10 cellular contexts compared by ENCODE assay signal in genomic region chr1:116568925-116569490, GRCh38. TPM values are rescaled to one million over a fixed set of nuclear protein-coding genes. Genes with fewer than 3 reads are reported as not detected.
DNase-seq lines count a peak whose midpoint lies in the region; ATAC-seq and TF ChIP-seq lines count a peak whose summit lies in the region.
"Had no signal": no experiment of that assay in that cellular context is flagged by ENCODE, and none has a peak within 500 bp of the region (broad histone marks: within the 10 kb centered on the region; RNA-seq: fewer than 3 reads in every experiment).

No MANE protein-coding gene starts in this region.

- CTCF ChIA-PET in Calu3 (lab: Charles Lee) = interaction anchor here (0.5 to 1.2 kb wide), 3 partner anchors 54 to 520 kb away, joined by 3 read pairs; no protein-coding TSS in a partner anchor
- CTCF ChIA-PET in naive thymus-derived CD4-positive, alpha-beta T cell (lab: Charles Lee) = interaction anchor here (0.8 to 1.3 kb wide), 4 partner anchors 12 to 429 kb away, joined by 3 read pairs; no protein-coding TSS in a partner anchor

- H3K27ac ChIP-seq in naive thymus-derived CD4-positive, alpha-beta T cell (ENCODE audit: low read depth, low read length) = no peak overlapping the region

- peaks cover 10 to 30% of the 10 kb centered on the region in 2 donors for H3K4me1 ChIP-seq in naive thymus-derived CD4-positive, alpha-beta T cell (ENCODE audit: control insufficient read depth in 2 of 2, insufficient read depth in 2 of 2, low read length in 2 of 2)

- intact Hi-C loops in Calu3 (cut with micrococcal nuclease; ENCODE audit: unreplicated experiment) = loop anchor here (5.0 kb wide), 1 partner anchor 62 kb away; no protein-coding TSS in a partner anchor
- intact Hi-C loops in naive thymus-derived CD4-positive, alpha-beta T cell (cut with micrococcal nuclease) = loop anchor here in 1 of 2 donors (2.0 kb wide), 1 partner anchor 1038 kb away; the partner anchor contains the start of gene TENT5C

- TF ChIP-seq POLR2A in GM19099 (IDR thresholded peaks at IDR 0.05; ENCODE audit: extremely low read depth, insufficient read length, low read depth) = peak; percentile 26

- H3K4me3 ChIP-seq in naive thymus-derived CD4-positive, alpha-beta T cell (ENCODE audit: low read length) = no peak overlapping the region

- TF ChIP-seq CTCF in Calu3 (IDR thresholded peaks at IDR 0.05; ENCODE audit: unreplicated experiment) = no peak

- DNase-seq in Calu3 = no peak
- DNase-seq in activated naive CD4-positive, alpha-beta T cell treated with anti-CD3 and anti-CD28 coated beads, Interleukin-2, amount 50 U/mL, for 72 hours (ENCODE audit: low spot score in 2 of 2) = no peak
- DNase-seq in naive thymus-derived CD4-positive, alpha-beta T cell = no peak
- no peak for DNase-seq in NCI-H2029 (lab: John Stamatoyannopoulos, UW)
- DNase-seq in NCI-H82 treated with DMSO at 0.1 percent for 48 hours (lab: John Stamatoyannopoulos, UW; ENCODE audit: unreplicated experiment) = no peak
- no peak for DNase-seq in SIG-M5 (lab: John Stamatoyannopoulos, UW)
- DNase-seq: cerebellar nuclear complex, GDM1, NCI-H187 treated with DMSO at 0.1 percent for 48 hours had no signal

- H3K36me3 Mint-ChIP-seq in Calu3 (ENCODE audit: insufficient read depth, unreplicated experiment) = peaks cover 39% of the 10 kb centered on the region
- H3K36me3 Mint-ChIP-seq in activated naive CD4-positive, alpha-beta T cell treated with anti-CD3 and anti-CD28 coated beads, Interleukin-2, amount 50 U/mL, for 72 hours = peaks cover 8 to 19% of the 10 kb centered on the region in 2 donors
- H3K36me3 Mint-ChIP-seq in naive thymus-derived CD4-positive, alpha-beta T cell = peaks cover 0 to 40% (median 4%) of the 10 kb centered on the region in 5 donors

- H3K36me3 ChIP-seq in naive thymus-derived CD4-positive, alpha-beta T cell (ENCODE audit: control insufficient read depth in 2 of 3, insufficient read depth in 3 of 3, low read length in 3 of 3) = peaks cover 0 to 4% (median 0%) of the 10 kb centered on the region in 3 experiments

- BruUV-seq in Calu3 (replicated peaks; lab: Mats Ljungman, UMichigan) = no TSS peak

- no peaks in the 10 kb centered on the region for H3K27me3 ChIP-seq in naive thymus-derived CD4-positive, alpha-beta T cell (ENCODE audit: control insufficient read depth in 2 of 2, insufficient read depth in 2 of 2, low read length in 2 of 2)

- H3K9me3 ChIP-seq in naive thymus-derived CD4-positive, alpha-beta T cell (ENCODE audit: control insufficient read depth in 2 of 3, low read length in 3 of 3) = no peaks in the 10 kb centered on the region

- peaks cover 3% of the 10 kb centered on the region for H3K9me3 Mint-ChIP-seq in Calu3 (ENCODE audit: low read depth, unreplicated experiment)
- H3K9me3 Mint-ChIP-seq in activated naive CD4-positive, alpha-beta T cell treated with anti-CD3 and anti-CD28 coated beads, Interleukin-2, amount 50 U/mL, for 72 hours = peaks cover 0 to 13% of the 10 kb centered on the region in 2 donors
- H3K9me3 Mint-ChIP-seq in naive thymus-derived CD4-positive, alpha-beta T cell = peaks cover 0 to 9% (median 4%) of the 10 kb centered on the region in 11 donors

- no peak overlapping the region for H3K27ac Mint-ChIP-seq in Calu3 (ENCODE audit: unreplicated experiment)
- H3K27ac Mint-ChIP-seq in activated naive CD4-positive, alpha-beta T cell treated with anti-CD3 and anti-CD28 coated beads, Interleukin-2, amount 50 U/mL, for 72 hours = peak overlapping the region; percentile 9 to 79
- peak overlapping the region in 4 of 9 donors; percentile 26 to 66 (median 52) for H3K27ac Mint-ChIP-seq in naive thymus-derived CD4-positive, alpha-beta T cell

- H3K4me3 Mint-ChIP-seq in Calu3 (ENCODE audit: low read depth, unreplicated experiment) = peak overlapping the region; percentile 87
- H3K4me3 Mint-ChIP-seq in naive thymus-derived CD4-positive, alpha-beta T cell = peak overlapping the region; percentile 0 to 97 (median 90)

- no peak for ATAC-seq in activated naive CD4-positive, alpha-beta T cell treated with anti-CD3 and anti-CD28 coated beads, Interleukin-2, amount 50 U/mL, for 72 hours
- ATAC-seq in naive thymus-derived CD4-positive, alpha-beta T cell = no peak

- H3K27me3 Mint-ChIP-seq in Calu3 (ENCODE audit: unreplicated experiment) = no peaks in the 10 kb centered on the region
- H3K27me3 Mint-ChIP-seq in naive thymus-derived CD4-positive, alpha-beta T cell = no peaks in the 10 kb centered on the region

- POLR2A ChIA-PET in naive thymus-derived CD4-positive, alpha-beta T cell (lab: Charles Lee) = no interaction called here

- peaks cover 56% of the 10 kb centered on the region for H3K4me1 Mint-ChIP-seq in Calu3 (ENCODE audit: low read depth, unreplicated experiment)
- peaks cover 12 to 62% (median 31%) of the 10 kb centered on the region in 7 donors for H3K4me1 Mint-ChIP-seq in naive thymus-derived CD4-positive, alpha-beta T cell

RNA-seq across cellular contexts. Expression of gene CD58, which starts 1.8 kb away (rescaled TPM):
- 18.9 and 22.9 TPM in 2 replicates for total RNA-seq in Calu3 (2022)
- total RNA-seq in activated naive CD4-positive, alpha-beta T cell treated with anti-CD3 and anti-CD28 coated beads, Interleukin-2, amount 50 U/mL, for 72 hours = 10 to 100 TPM in 1 of 2 donors, 1 to 10 TPM in 1; 8.3 to 12.7 TPM
- total RNA-seq in naive thymus-derived CD4-positive, alpha-beta T cell = 10 to 100 TPM in 2 of 5 experiments, 1 to 10 TPM in 3; 3.3 to 35.0 (median 4.4) TPM
- 1 to 10 TPM; 1.3 to 2.8 TPM for polyA plus RNA-seq in naive thymus-derived CD4-positive, alpha-beta T cell
